8 cellular contexts compared by ENCODE assay signal in the genomic region with DNA sequence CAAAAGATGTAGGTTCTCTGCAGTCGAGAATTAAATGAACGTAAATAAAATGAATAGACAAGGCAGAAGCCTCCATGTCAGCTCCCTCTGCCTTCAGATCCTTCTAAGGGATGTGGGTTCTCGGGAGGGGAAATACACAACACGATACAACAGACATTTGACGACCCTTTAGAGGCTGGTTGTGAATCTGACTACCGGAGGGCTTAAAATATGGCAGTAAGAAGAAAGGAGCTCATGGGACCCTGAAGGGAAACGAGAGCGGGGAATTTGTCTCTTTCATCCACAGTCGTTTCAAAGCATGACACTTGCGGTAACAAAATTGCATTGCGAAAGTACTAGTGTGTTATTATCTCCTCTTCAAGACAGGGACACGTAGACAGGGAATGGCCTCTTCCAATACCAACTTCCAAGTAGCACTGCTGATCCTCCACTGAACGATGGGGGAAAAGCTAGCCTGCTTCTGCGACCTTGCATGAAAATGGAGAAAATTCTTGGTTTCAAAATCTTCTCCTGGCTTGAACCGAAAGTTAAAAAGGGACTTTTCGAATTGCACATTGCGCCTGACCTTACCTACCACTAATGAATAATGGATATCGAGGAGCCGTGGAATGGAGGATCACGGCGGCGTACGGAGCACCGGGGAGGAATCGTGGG. TPM values are rescaled to one million over a fixed set of nuclear protein-coding genes. Genes with fewer than 3 reads are reported as not detected.
DNase-seq lines count a peak whose midpoint lies in the region; ATAC-seq, FAIRE-seq and TF ChIP-seq lines count a peak whose summit lies in the region.

No MANE protein-coding gene starts in this region.

- H3K27ac ChIP-seq in left ventricle myocardium inferior (replicated peaks), result peak overlapping the region; percentile 88
- peak overlapping the region; percentile 49 for H3K27ac ChIP-seq in colonic mucosa
- H3K27ac ChIP-seq in mucosa of rectum (ENCODE audit: low read depth in 2 of 2, low read length in 2 of 2), result peak overlapping the region in 1 of 2 donors; percentile 53

- no peaks in the 10 kb centered on the region for H3K9me3 ChIP-seq in left ventricle myocardium inferior (replicated peaks)
- H3K9me3 ChIP-seq in NT2/D1 (ENCODE audit: insufficient read depth, low read length), result no peaks in the 10 kb centered on the region
- H3K9me3 ChIP-seq in colonic mucosa, result no peaks in the 10 kb centered on the region
- no peaks in the 10 kb centered on the region for H3K9me3 ChIP-seq in mucosa of rectum (ENCODE audit: control insufficient read depth in 2 of 2, low read length in 2 of 2)

- DNase-seq in left ventricle myocardium inferior, result no peak
- no peak for DNase-seq in left ventricle myocardium superior
- DNase-seq in NT2/D1 (ENCODE audit: low read depth, low spot score), result no peak
- DNase-seq in colonic mucosa, result no peak
- DNase-seq in AG08396 (ENCODE audit: low spot score), result no peak
- no peak for DNase-seq in NCI-H1694 (lab: John Stamatoyannopoulos, UW)
- DNase-seq in urothelium cell line (ENCODE audit: low spot score), result no peak

- no peak for ATAC-seq in left ventricle myocardium superior

- no peak for FAIRE-seq in urothelium cell line (lab: Jason Lieb, UNC)

- TF ChIP-seq CTCF in left ventricle myocardium inferior (IDR thresholded peaks at IDR 0.05; ENCODE audit: borderline replicate concordance) (no peak), colonic mucosa (IDR thresholded peaks at IDR 0.05) (no peak)

- H3K27me3 ChIP-seq in left ventricle myocardium inferior (ENCODE audit: low read depth), result no peaks in the 10 kb centered on the region
- H3K27me3 ChIP-seq in NT2/D1 (ENCODE audit: insufficient read depth, insufficient read length), result peaks cover 60% of the 10 kb centered on the region
- H3K27me3 ChIP-seq in colonic mucosa, result no peaks in the 10 kb centered on the region
- peaks cover 13% of the 10 kb centered on the region in 2 donors for H3K27me3 ChIP-seq in mucosa of rectum (ENCODE audit: control insufficient read depth in 2 of 2, insufficient read depth in 2 of 2, low read length in 2 of 2)

- H3K36me3 ChIP-seq in left ventricle myocardium inferior (no peaks in the 10 kb centered on the region), NT2/D1 (ENCODE audit: insufficient read depth, insufficient read length, low read length) (no peaks in the 10 kb centered on the region), colonic mucosa (no peaks in the 10 kb centered on the region), mucosa of rectum (ENCODE audit: control insufficient read depth in 2 of 2, insufficient read depth in 2 of 2, low read length in 2 of 2) (no peaks in the 10 kb centered on the region)

- intact Hi-C loops in left ventricle myocardium inferior (cut with micrococcal nuclease), result no loop called here
- intact Hi-C loops in left ventricle myocardium superior (cut with micrococcal nuclease), result no loop called here
- intact Hi-C loops in colonic mucosa (cut with DNase I), result no loop called here

- peak overlapping the region; percentile 85 for H3K4me3 ChIP-seq in left ventricle myocardium inferior
- peak overlapping the region; percentile 64 for H3K4me3 ChIP-seq in NT2/D1 (ENCODE audit: insufficient read length, low read depth)
- H3K4me3 ChIP-seq in colonic mucosa, result peak overlapping the region; percentile 74
- H3K4me3 ChIP-seq in mucosa of rectum (ENCODE audit: low read length in 2 of 2), result peak overlapping the region; percentile 81 to 82

- H3K4me1 ChIP-seq in left ventricle myocardium inferior, result peaks cover 43% of the 10 kb centered on the region
- no peaks in the 10 kb centered on the region for H3K4me1 ChIP-seq in NT2/D1 (ENCODE audit: insufficient read depth, insufficient read length)
- H3K4me1 ChIP-seq in colonic mucosa, result no peaks in the 10 kb centered on the region
- H3K4me1 ChIP-seq in mucosa of rectum (ENCODE audit: control insufficient read depth in 2 of 2, insufficient read depth in 2 of 2, low read length in 2 of 2), result peaks cover 14 to 15% of the 10 kb centered on the region in 2 donors

- H3K9ac ChIP-seq in NT2/D1 (ENCODE audit: insufficient read length, low read depth) (peak overlapping the region; percentile 85), colonic mucosa (ENCODE audit: low read depth in 2 of 2, low read length in 2 of 2) (peak overlapping the region; percentile 51 to 67), mucosa of rectum (ENCODE audit: low read depth in 1 of 2, low read length in 2 of 2) (peak overlapping the region; percentile 35 to 71)

RNA-seq across cellular contexts. Expression of gene TNRC6C, which starts 1.2 kb away (rescaled TPM):
- total RNA-seq in left ventricle myocardium inferior (19.7 TPM), left ventricle myocardium superior (21.2 TPM), colonic mucosa (1 to 10 TPM; 8.9 to 9.0 TPM)
